Comparison of ENCODE assay signal across 24 cellular contexts in genomic region chr17:45081046-45081703, GRCh38. TPM values are rescaled to one million over a fixed set of nuclear protein-coding genes. Genes with fewer than 3 reads are reported as not detected.
A peak's percentile ranks its signal among the peaks of the same experiment; 100 is the strongest.
DNase-seq lines count a peak whose midpoint lies in the region; ATAC-seq and TF ChIP-seq lines count a peak whose summit lies in the region.
"Had no signal": no experiment of that assay in that cellular context is flagged by ENCODE, and none has a peak within 500 bp of the region (broad histone marks: within the 10 kb centered on the region; RNA-seq: fewer than 3 reads in every experiment).

No MANE protein-coding gene starts in this region.

- H3K9ac ChIP-seq in OCI-LY3 (ENCODE audit: low read length), result no peak overlapping the region

- peaks cover 61% of the 10 kb centered on the region for H3K36me3 ChIP-seq in OCI-LY3 (replicated peaks; ENCODE audit: low read depth, low read length)

- H3K27ac Mint-ChIP-seq in activated T-helper 17 cell treated with anti-CD3 and anti-CD28 coated beads, Interleukin-2, amount 50 U/mL, for 72 hours, result peak overlapping the region; percentile 48
- peak overlapping the region; percentile 37 for H3K27ac Mint-ChIP-seq in stimulated activated memory B cell treated with anti-CD40 and anti-IgM and Interleukin-4, amounts not matched to agents 10 μg/mL and 1 μg/mL and 100 μg/mL, for 72 hours
- H3K27ac Mint-ChIP-seq: activated naive CD8-positive, alpha-beta T cell treated with anti-CD3 and anti-CD28 coated beads, Interleukin-2, amount 50 U/mL, for 24 hours; stimulated activated effector memory CD8-positive, alpha-beta T cell treated with anti-CD3 and anti-CD28 coated beads, Interleukin-12 subunit alpha, Interleukin-12 subunit beta, amount 100 ng/mL, for 72 hours had no signal

- DNase-seq in left ventricle myocardium superior (no peak), DMS 273 treated with DMSO at 0.1 percent for 48 hours (lab: John Stamatoyannopoulos, UW) (no peak), NCI-H446 treated with DMSO at 0.1 percent for 48 hours (lab: John Stamatoyannopoulos, UW) (no peak)
- DNase-seq: activated CD8-positive, alpha-beta memory T cell treated with anti-CD3 and anti-CD28 coated beads for 24 hours; activated gamma-delta T cell; activated naive CD8-positive, alpha-beta T cell treated with anti-CD3 and anti-CD28 coated beads, Interleukin-2, amount 50 U/mL, for 24 hours; KBM-7; MG63; NCI-H2029 treated with DMSO at 0.1 percent for 48 hours; NCI-H2227 treated with DMSO at 0.1 percent for 48 hours; NCI-H69; pancreas; stimulated activated CD4-positive, alpha-beta T cell treated with anti-CD3 and anti-CD28 coated beads, Interleukin-4, amount 100 ng/mL, for 24 hours; T-helper 2 cell had no signal

- peaks cover 3% of the 10 kb centered on the region; the same call in 1 of the 2 replicates for H3K9me3 ChIP-seq in OCI-LY3 (ENCODE audit: insufficient read depth, low read length)
- H3K9me3 ChIP-seq: gastroesophageal sphincter, MG63, pancreas, thoracic aorta had no signal

- intact Hi-C loops in left ventricle myocardium superior (cut with micrococcal nuclease), result no loop called here

- no peaks in the 10 kb centered on the region for H3K27me3 Mint-ChIP-seq in activated T-helper 17 cell treated with anti-CD3 and anti-CD28 coated beads, Interleukin-2, amount 50 U/mL, for 72 hours
- H3K27me3 Mint-ChIP-seq in stimulated activated memory B cell treated with anti-CD40 and anti-IgM and Interleukin-4, amounts not matched to agents 10 μg/mL and 1 μg/mL and 100 μg/mL, for 72 hours, result no peaks in the 10 kb centered on the region
- H3K27me3 Mint-ChIP-seq: activated naive CD8-positive, alpha-beta T cell treated with anti-CD3 and anti-CD28 coated beads, Interleukin-2, amount 50 U/mL, for 24 hours; brain had no signal

- no peaks in the 10 kb centered on the region for H3K27me3 ChIP-seq in OCI-LY3 (ENCODE audit: low read depth, low read length)
- H3K27me3 ChIP-seq: gastroesophageal sphincter, MG63, pancreas had no signal

- no peak for ATAC-seq in activated T-helper 17 cell treated with anti-CD3 and anti-CD28 coated beads, Interleukin-2, amount 50 U/mL, for 72 hours (replicated peaks)
- ATAC-seq in left ventricle myocardium superior (peak; percentile 50), GM18498 (IDR thresholded peaks at IDR 0.05; ENCODE audit: unreplicated experiment) (no peak), HG02970 (IDR thresholded peaks at IDR 0.05; ENCODE audit: low FRiP score, unreplicated experiment) (no peak)
- no peak for ATAC-seq in stimulated activated memory B cell treated with anti-CD40 and anti-IgM and Interleukin-4, amounts not matched to agents 10 μg/mL and 1 μg/mL and 100 μg/mL, for 72 hours
- ATAC-seq: activated naive CD8-positive, alpha-beta T cell treated with anti-CD3 and anti-CD28 coated beads, Interleukin-2, amount 50 U/mL, for 24 hours; gastroesophageal sphincter; pancreas; sciatic nerve; stimulated activated effector memory CD8-positive, alpha-beta T cell treated with anti-CD3 and anti-CD28 coated beads, Interleukin-12 subunit alpha, Interleukin-12 subunit beta, amount 100 ng/mL, for 72 hours had no signal

- H3K79me2 ChIP-seq in OCI-LY3 (ENCODE audit: low read length), result peaks cover 59% of the 10 kb centered on the region

- H3K4me3 ChIP-seq in OCI-LY3 (ENCODE audit: low read length), result no peak overlapping the region
- H3K4me3 ChIP-seq: gastroesophageal sphincter, MG63, pancreas, thoracic aorta had no signal

- H3K4me3 Mint-ChIP-seq in activated T-helper 17 cell treated with anti-CD3 and anti-CD28 coated beads, Interleukin-2, amount 50 U/mL, for 72 hours, result no peak overlapping the region
- no peak overlapping the region for H3K4me3 Mint-ChIP-seq in stimulated activated memory B cell treated with anti-CD40 and anti-IgM and Interleukin-4, amounts not matched to agents 10 μg/mL and 1 μg/mL and 100 μg/mL, for 72 hours
- H3K4me3 Mint-ChIP-seq: activated naive CD8-positive, alpha-beta T cell treated with anti-CD3 and anti-CD28 coated beads, Interleukin-2, amount 50 U/mL, for 24 hours; brain; stimulated activated effector memory CD8-positive, alpha-beta T cell treated with anti-CD3 and anti-CD28 coated beads, Interleukin-12 subunit alpha, Interleukin-12 subunit beta, amount 100 ng/mL, for 72 hours had no signal

- H3K36me3 Mint-ChIP-seq in activated T-helper 17 cell treated with anti-CD3 and anti-CD28 coated beads, Interleukin-2, amount 50 U/mL, for 72 hours (ENCODE audit: low read depth), result peaks cover 89% of the 10 kb centered on the region
- peaks cover 29% of the 10 kb centered on the region for H3K36me3 Mint-ChIP-seq in stimulated activated memory B cell treated with anti-CD40 and anti-IgM and Interleukin-4, amounts not matched to agents 10 μg/mL and 1 μg/mL and 100 μg/mL, for 72 hours

- peaks cover 38% of the 10 kb centered on the region for H3K4me1 ChIP-seq in OCI-LY3 (ENCODE audit: low read length)
- H3K4me1 ChIP-seq: pancreas had no signal

- no peak overlapping the region for H3K4me2 ChIP-seq in OCI-LY3 (ENCODE audit: low read length)

- peaks cover 4% of the 10 kb centered on the region for H3K4me1 Mint-ChIP-seq in activated T-helper 17 cell treated with anti-CD3 and anti-CD28 coated beads, Interleukin-2, amount 50 U/mL, for 72 hours
- H3K4me1 Mint-ChIP-seq in stimulated activated memory B cell treated with anti-CD40 and anti-IgM and Interleukin-4, amounts not matched to agents 10 μg/mL and 1 μg/mL and 100 μg/mL, for 72 hours, result peaks cover 26% of the 10 kb centered on the region

- TF ChIP-seq CTCF in OCI-LY3 (IDR thresholded peaks at IDR 0.05; ENCODE audit: low read depth, low read length), result no peak

- H4K20me1 ChIP-seq in OCI-LY3 (ENCODE audit: insufficient read depth, low read length), result no peaks in the 10 kb centered on the region

- no peak overlapping the region for H2AFZ ChIP-seq in OCI-LY3 (ENCODE audit: low read depth, low read length)

- 0 out of 2 replicates have a peak overlapping the region, but pooled peaks have one; percentile 5 for H3K27ac ChIP-seq in OCI-LY3 (ENCODE audit: low read length)
- H3K27ac ChIP-seq: pancreas had no signal

- no peaks in the 10 kb centered on the region for H3K9me3 Mint-ChIP-seq in activated T-helper 17 cell treated with anti-CD3 and anti-CD28 coated beads, Interleukin-2, amount 50 U/mL, for 72 hours
- H3K9me3 Mint-ChIP-seq in stimulated activated memory B cell treated with anti-CD40 and anti-IgM and Interleukin-4, amounts not matched to agents 10 μg/mL and 1 μg/mL and 100 μg/mL, for 72 hours, result no peaks in the 10 kb centered on the region
- H3K9me3 Mint-ChIP-seq: activated naive CD8-positive, alpha-beta T cell treated with anti-CD3 and anti-CD28 coated beads, Interleukin-2, amount 50 U/mL, for 24 hours; brain; stimulated activated effector memory CD8-positive, alpha-beta T cell treated with anti-CD3 and anti-CD28 coated beads, Interleukin-12 subunit alpha, Interleukin-12 subunit beta, amount 100 ng/mL, for 72 hours had no signal

RNA-seq across cellular contexts. Expression of gene NMT1, which starts 20.1 kb away (rescaled TPM):
- 100 to 1,000 TPM; 101 to 120 TPM for total RNA-seq in activated T-helper 17 cell treated with anti-CD3 and anti-CD28 coated beads, Interleukin-2, amount 50 U/mL, for 72 hours
- 114 TPM for total RNA-seq in left ventricle myocardium superior

RNA-seq across cellular contexts. Expression of gene DCAKD, which starts 29.7 kb away (rescaled TPM):
- total RNA-seq in activated T-helper 17 cell treated with anti-CD3 and anti-CD28 coated beads, Interleukin-2, amount 50 U/mL, for 72 hours, result 10 to 100 TPM; 36.5 to 36.6 TPM
- 25.6 TPM for total RNA-seq in left ventricle myocardium superior

RNA-seq across cellular contexts. Expression of gene PLCD3, which starts 51.1 kb away (rescaled TPM):
- total RNA-seq in activated T-helper 17 cell treated with anti-CD3 and anti-CD28 coated beads, Interleukin-2, amount 50 U/mL, for 72 hours, result 1 to 10 TPM; 3.1 to 6.5 TPM
- 281 TPM for total RNA-seq in left ventricle myocardium superior

RNA-seq across cellular contexts. Expression of gene ACBD4, which starts 54.3 kb away (rescaled TPM):
- 10 to 100 TPM in 1 of 2 donors, 1 to 10 TPM in 1; 9.8 to 12.6 TPM for total RNA-seq in activated T-helper 17 cell treated with anti-CD3 and anti-CD28 coated beads, Interleukin-2, amount 50 U/mL, for 72 hours
- total RNA-seq in left ventricle myocardium superior, result 7.7 TPM

Comparison
In these comparisons a context has a peak if more than half of its experiments do, and no peak if none do; other contexts are left out.
1. RNA of gene PLCD3, which starts 51.1 kb away (total RNA-seq): 281 TPM in left ventricle myocardium superior (single experiment); 3.1 to 6.5 TPM in activated T-helper 17 cell treated with anti-CD3 and anti-CD28 coated beads, Interleukin-2, amount 50 U/mL, for 72 hours; every median in the first group is over 10 times any median in the second.